Comparison of ENCODE assay signal across 17 cellular contexts in genomic region chr9:3506164-3506563, GRCh38. TPM values are rescaled to one million over a fixed set of nuclear protein-coding genes. Genes with fewer than 3 reads are reported as not detected.
DNase-seq lines count a peak whose midpoint lies in the region; ATAC-seq and TF ChIP-seq lines count a peak whose summit lies in the region.
"Had no signal": no experiment of that assay in that cellular context is flagged by ENCODE, and none has a peak within 500 bp of the region (broad histone marks: within the 10 kb centered on the region; RNA-seq: fewer than 3 reads in every experiment).

No MANE protein-coding gene starts in this region.

- no peaks in the 10 kb centered on the region for H3K27me3 Mint-ChIP-seq in activated CD8-positive, alpha-beta memory T cell treated with anti-CD3 and anti-CD28 coated beads, Interleukin-2, amount 10 ng/mL, durations not matched to agents 7 days and 5 days
- H3K27me3 Mint-ChIP-seq in GM23338 (ENCODE audit: insufficient read depth, low read depth, poor library complexity) (no peaks in the 10 kb centered on the region), T-helper 17 cell (no peaks in the 10 kb centered on the region)
- H3K27me3 Mint-ChIP-seq: CD4-positive, alpha-beta memory T cell had no signal

- H2AFZ ChIP-seq in GM23338, result no peak overlapping the region

- no peaks in the 10 kb centered on the region for H4K20me1 ChIP-seq in GM23338 (replicated peaks; ENCODE audit: insufficient read depth)
- H4K20me1 ChIP-seq: BLaER1 had no signal

- H3K27me3 ChIP-seq in GM23338 (ENCODE audit: insufficient read depth) (no peaks in the 10 kb centered on the region), spleen (replicated peaks in 1 of 7) (no peaks in the 10 kb centered on the region)
- H3K27me3 ChIP-seq: BLaER1 had no signal

- H3K36me3 Mint-ChIP-seq in activated CD8-positive, alpha-beta memory T cell treated with anti-CD3 and anti-CD28 coated beads, Interleukin-2, amount 10 ng/mL, durations not matched to agents 7 days and 5 days, result peaks cover 12% of the 10 kb centered on the region
- H3K36me3 Mint-ChIP-seq in GM23338 (ENCODE audit: low read depth), result no peaks in the 10 kb centered on the region; the same call in 2 of the 3 replicates
- peaks cover 2% of the 10 kb centered on the region for H3K36me3 Mint-ChIP-seq in T-helper 17 cell (ENCODE audit: low read depth)
- H3K36me3 Mint-ChIP-seq: CD14-positive monocyte had no signal

- H3K9me3 Mint-ChIP-seq in activated CD8-positive, alpha-beta memory T cell treated with anti-CD3 and anti-CD28 coated beads, Interleukin-2, amount 10 ng/mL, durations not matched to agents 7 days and 5 days (ENCODE audit: low read depth), result no peaks in the 10 kb centered on the region
- H3K9me3 Mint-ChIP-seq in GM23338, result no peaks in the 10 kb centered on the region
- H3K9me3 Mint-ChIP-seq: CD4-positive, alpha-beta memory T cell had no signal

- no peak overlapping the region for H3K4me3 ChIP-seq in GM23338
- no peak overlapping the region for H3K4me3 ChIP-seq in spleen
- H3K4me3 ChIP-seq: BLaER1 had no signal

- peaks cover 24% of the 10 kb centered on the region for H3K4me1 Mint-ChIP-seq in activated CD8-positive, alpha-beta memory T cell treated with anti-CD3 and anti-CD28 coated beads, Interleukin-2, amount 10 ng/mL, durations not matched to agents 7 days and 5 days
- H3K4me1 Mint-ChIP-seq in GM23338, result peaks cover 41% of the 10 kb centered on the region
- H3K4me1 Mint-ChIP-seq in T-helper 17 cell, result peaks cover 17% of the 10 kb centered on the region

- no peak overlapping the region for H3K4me3 Mint-ChIP-seq in activated CD8-positive, alpha-beta memory T cell treated with anti-CD3 and anti-CD28 coated beads, Interleukin-2, amount 10 ng/mL, durations not matched to agents 7 days and 5 days
- H3K4me3 Mint-ChIP-seq in GM23338 (no peak overlapping the region), T-helper 17 cell (no peak overlapping the region)
- H3K4me3 Mint-ChIP-seq: CD14-positive monocyte had no signal

- H3K9me3 ChIP-seq in T-helper 17 cell (ENCODE audit: control insufficient read depth, low read length, poor library complexity, severe bottlenecking) (no peaks in the 10 kb centered on the region), spleen (no peaks in the 10 kb centered on the region)
- H3K9me3 ChIP-seq: BLaER1 had no signal

- H3F3A ChIP-seq in GM23338 (replicated peaks; ENCODE audit: low read depth), result no peaks in the 10 kb centered on the region

- CTCF ChIA-PET in activated CD8-positive, alpha-beta memory T cell treated with anti-CD3 and anti-CD28 coated beads, Interleukin-2, amount 10 ng/mL, durations not matched to agents 7 days and 5 days (lab: Charles Lee), result no interaction called here

- H3K4me2 ChIP-seq in GM23338, result peak overlapping the region; percentile 37; the same call in 1 of the 2 replicates
- H3K4me2 ChIP-seq: BLaER1 had no signal

- ATAC-seq in activated CD8-positive, alpha-beta memory T cell treated with anti-CD3 and anti-CD28 coated beads, Interleukin-2, amount 10 ng/mL, durations not matched to agents 7 days and 5 days, result peak; percentile 20
- no peak for ATAC-seq in GM23338
- ATAC-seq in T-helper 17 cell, result no peak
- peak; percentile 61 for ATAC-seq in sciatic nerve
- no peak for ATAC-seq in HG03378 (IDR thresholded peaks at IDR 0.05; ENCODE audit: unreplicated experiment)

- no peak for TF ChIP-seq POLR2A in spleen (IDR thresholded peaks at IDR 0.05)

- no peak for TF ChIP-seq CTCF in GM23338 (conservative IDR thresholded peaks at IDR 0.05; ENCODE audit: low read depth in 2 of 2)
- no peak for TF ChIP-seq CTCF in spleen (IDR thresholded peaks at IDR 0.05 in 8 of 11, conservative IDR thresholded peaks at IDR 0.05 in 3 of 11)

- H3K4me1 ChIP-seq in GM23338 (ENCODE audit: insufficient read depth) (peaks cover 31% of the 10 kb centered on the region), spleen (peaks cover 0 to 54% (median 22%) of the 10 kb centered on the region in 6 donors)

- peaks cover 41% of the 10 kb centered on the region for H3K79me2 ChIP-seq in GM23338 (replicated peaks; ENCODE audit: insufficient read depth)

- no peak overlapping the region for H3K27ac Mint-ChIP-seq in activated CD8-positive, alpha-beta memory T cell treated with anti-CD3 and anti-CD28 coated beads, Interleukin-2, amount 10 ng/mL, durations not matched to agents 7 days and 5 days
- 0 out of 2 replicates have a peak overlapping the region, but pooled peaks have one; percentile 67 for H3K27ac Mint-ChIP-seq in GM23338
- peak overlapping the region; percentile 44 for H3K27ac Mint-ChIP-seq in T-helper 17 cell

- intact Hi-C loops in sciatic nerve (cut with DNase I) (no loop called here), spleen (cut with DNase I; ENCODE audit: low total_unique reads) (no loop called here)

- H3K36me3 ChIP-seq in GM23338 (ENCODE audit: insufficient read depth), result no peaks in the 10 kb centered on the region
- H3K36me3 ChIP-seq in spleen, result no peaks in the 10 kb centered on the region

- H3K27ac ChIP-seq in GM23338 (ENCODE audit: low read depth), result peak overlapping the region; percentile 67; the same call in 1 of the 2 replicates
- H3K27ac ChIP-seq in spleen, result no peak overlapping the region
- H3K27ac ChIP-seq: BLaER1 had no signal

- DNase-seq in activated CD8-positive, alpha-beta memory T cell treated with anti-CD3 and anti-CD28 coated beads, Interleukin-2, amount 10 ng/mL, durations not matched to agents 7 days and 5 days, result no peak
- no peak for DNase-seq in activated CD8-positive, alpha-beta memory T cell treated with anti-CD3 and anti-CD28 coated beads for 24 hours
- no peak for DNase-seq in GM23338 (ENCODE audit: low spot score)
- DNase-seq in T-helper 17 cell, result no peak
- DNase-seq in sciatic nerve (ENCODE audit: low spot score), result no peak
- DNase-seq in spleen, result no peak
- no peak for DNase-seq in NCI-H446 treated with DMSO at 0.1 percent for 48 hours (lab: John Stamatoyannopoulos, UW)
- DNase-seq: 8988T; CD4-positive, alpha-beta memory T cell; DMS153; DMS79; GDM1; GOT3; H7 had no signal

- H3K9me2 ChIP-seq in GM23338 (ENCODE audit: insufficient read depth), result no peaks in the 10 kb centered on the region

- 97 to 99% (median 99%) methylated on average over 2 of the region's 2 CpGs for WGBS in spleen, 5 donors

TF ChIP-seq in GM23338, 12 proteins besides CTCF, POLR2A, EP300 and RAD21 (continues in another document):
- TF ChIP-seq ZNF114 (CRISPR knock-in tag; IDR thresholded peaks at IDR 0.05) (no peak), ETS1 (IDR thresholded peaks at IDR 0.05) (no peak), JUNB (IDR thresholded peaks at IDR 0.05; ENCODE audit: unreplicated experiment) (no peak), ZNF331 (CRISPR knock-in tag; IDR thresholded peaks at IDR 0.05; ENCODE audit: low read depth) (no peak), CREB1 (CRISPR knock-in tag; IDR thresholded peaks at IDR 0.05; ENCODE audit: low read depth) (no peak), POLR2AphosphoS5 (IDR thresholded peaks at IDR 0.05; ENCODE audit: low read depth) (no peak), EZH2phosphoT487 (IDR thresholded peaks at IDR 0.05; ENCODE audit: unreplicated experiment) (no peak)

RNA-seq across cellular contexts. Expression of gene RFX3, which starts 19.6 kb away (rescaled TPM):
- total RNA-seq in activated CD8-positive, alpha-beta memory T cell treated with anti-CD3 and anti-CD28 coated beads, Interleukin-2, amount 10 ng/mL, durations not matched to agents 7 days and 5 days, result 10 to 100 TPM in 1 of 2 experiments, 1 to 10 TPM in 1; 9.1 to 11.5 TPM
- 16.2 and 22.1 TPM in 2 replicates for total RNA-seq in GM23338 (2014; rRNA removed; shearing (Covaris generic))
- polyA plus RNA-seq in GM23338 (2016; fragmentation: Nextera tagmentation; extraction: Ambion mirVana), result 7.5 and 9.8 TPM in 2 replicates
- total RNA-seq in T-helper 17 cell, result 10 to 100 TPM; 23.6 to 27.1 TPM
- total RNA-seq in sciatic nerve, result 24.7 TPM
- total RNA-seq in spleen, result 10 to 100 TPM; 16.9 to 25.9 (median 22.3) TPM
- polyA plus RNA-seq in spleen, result 1 to 10 TPM; 2.5 to 3.0 (median 2.7) TPM

Comparison
In these comparisons a context has a peak if more than half of its experiments do, and no peak if none do; other contexts are left out.
1. ATAC-seq: peak in activated CD8-positive, alpha-beta memory T cell treated with anti-CD3 and anti-CD28 coated beads, Interleukin-2, amount 10 ng/mL, durations not matched to agents 7 days and 5 days (single experiment) and sciatic nerve (single experiment); none in GM23338 (single experiment), T-helper 17 cell (single experiment) and HG03378 (single experiment).